Comparison of ENCODE assay signal across 15 cellular contexts in the genomic region with DNA sequence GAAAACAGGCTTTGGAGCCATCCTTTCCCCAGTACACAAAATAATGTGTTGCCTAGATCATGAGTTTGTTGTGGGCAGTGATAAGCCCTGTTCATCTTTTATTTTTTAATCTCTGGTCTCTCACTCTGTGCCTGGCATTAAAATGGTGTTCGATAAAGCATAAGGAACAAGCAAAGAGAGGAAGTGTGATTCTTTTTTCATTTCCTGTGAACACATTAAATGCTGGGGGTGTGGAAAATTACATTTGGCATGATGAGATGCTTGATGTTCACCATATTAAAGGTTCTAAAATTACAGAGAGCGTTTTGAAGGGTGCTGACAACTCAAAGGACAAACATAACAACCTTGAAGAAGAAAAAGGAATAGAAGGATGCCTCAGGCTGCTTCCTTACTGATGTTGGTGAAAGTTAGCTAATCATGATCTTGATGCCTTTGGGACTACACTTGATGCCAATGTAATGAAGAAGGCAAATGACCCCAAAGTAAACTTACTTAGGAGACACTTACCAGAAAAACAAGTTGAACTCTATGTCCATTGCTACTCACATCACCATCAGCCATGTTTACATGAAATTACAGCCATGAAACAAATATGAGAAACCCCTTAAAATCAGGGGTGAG. TPM values are rescaled to one million over a fixed set of nuclear protein-coding genes. Genes with fewer than 3 reads are reported as not detected.
A peak's percentile ranks its signal among the peaks of the same experiment; 100 is the strongest.
DNase-seq lines count a peak whose midpoint lies in the region; ATAC-seq, FAIRE-seq and TF ChIP-seq lines count a peak whose summit lies in the region.
"Had no signal": no experiment of that assay in that cellular context is flagged by ENCODE, and none has a peak within 500 bp of the region (broad histone marks: within the 10 kb centered on the region; RNA-seq: fewer than 3 reads in every experiment).

No MANE protein-coding gene starts in this region.

- H3K27ac ChIP-seq in osteoblast (ENCODE audit: low read depth, low read length) (no peak overlapping the region), right lobe of liver (no peak overlapping the region), adrenal gland (no peak overlapping the region)
- H3K27ac ChIP-seq: coronary artery, neutrophil, testis had no signal

- H3K9me3 Mint-ChIP-seq in activated T-helper 2 cell treated with anti-CD3 and anti-CD28 coated beads, Interferon-gamma antibody, Interleukin-2, Interleukin-4, amounts not matched to agents 10 μg/mL and 5 μg/mL and 100 μg/mL, durations not matched to agents 14 hours and 24 hours and 36 hours = no peaks in the 10 kb centered on the region
- H3K9me3 Mint-ChIP-seq: T-cell had no signal

- TF ChIP-seq CTCF in bronchial epithelial cell (IDR thresholded peaks at IDR 0.05; ENCODE audit: insufficient read depth, low read length, severe bottlenecking) = no peak
- TF ChIP-seq CTCF in osteoblast (IDR thresholded peaks at IDR 0.05; ENCODE audit: extremely low read depth, low read depth, low read length) = no peak
- no peak for TF ChIP-seq CTCF in right lobe of liver (IDR thresholded peaks at IDR 0.05)
- no peak for TF ChIP-seq CTCF in adrenal gland (IDR thresholded peaks at IDR 0.05)

- no peaks in the 10 kb centered on the region for H3K36me3 ChIP-seq in bronchial epithelial cell (ENCODE audit: control insufficient read depth, insufficient read depth, low read length)
- no peaks in the 10 kb centered on the region for H3K36me3 ChIP-seq in osteoblast (ENCODE audit: insufficient read depth, low read length)
- no peaks in the 10 kb centered on the region for H3K36me3 ChIP-seq in right lobe of liver
- no peaks in the 10 kb centered on the region for H3K36me3 ChIP-seq in adrenal gland (replicated peaks in 1 of 2)
- H3K36me3 ChIP-seq: neutrophil had no signal

- intact Hi-C loops in right lobe of liver (cut with DNase I) (loop anchor here (5.0 to 10.0 kb wide), 2 partner anchors 349 to 597 kb away; no protein-coding TSS in a partner anchor), adrenal gland (cut with DNase I) (loop anchor here (5.0 kb wide), 2 partner anchors 349 to 604 kb away; no protein-coding TSS in a partner anchor)
- intact Hi-C loops in activated T-helper 2 cell treated with anti-CD3 and anti-CD28 coated beads, Interferon-gamma antibody, Interleukin-2, Interleukin-4, amounts not matched to agents 10 μg/mL and 5 μg/mL and 100 μg/mL, durations not matched to agents 14 hours and 24 hours and 36 hours (cut with micrococcal nuclease) = loop anchor here (1.0 to 5.0 kb wide), 4 partner anchors 349 to 994 kb away; no protein-coding TSS in a partner anchor

- no peaks in the 10 kb centered on the region for H3K36me3 Mint-ChIP-seq in activated T-helper 2 cell treated with anti-CD3 and anti-CD28 coated beads, Interferon-gamma antibody, Interleukin-2, Interleukin-4, amounts not matched to agents 10 μg/mL and 5 μg/mL and 100 μg/mL, durations not matched to agents 14 hours and 24 hours and 36 hours (ENCODE audit: low read depth)
- H3K36me3 Mint-ChIP-seq: T-cell had no signal

- ATAC-seq in right lobe of liver (no peak), GM18909 (IDR thresholded peaks at IDR 0.05; ENCODE audit: poor library complexity, unreplicated experiment) (no peak)

- H3K4me1 ChIP-seq in osteoblast (ENCODE audit: insufficient read depth, low read length) = peaks cover 5% of the 10 kb centered on the region
- no peaks in the 10 kb centered on the region for H3K4me1 ChIP-seq in right lobe of liver
- H3K4me1 ChIP-seq in adrenal gland (replicated peaks in 1 of 2) = peaks cover 0 to 6% of the 10 kb centered on the region in 2 donors

- H3K27me3 ChIP-seq in bronchial epithelial cell (ENCODE audit: control insufficient read depth, insufficient read depth, low read length) (no peaks in the 10 kb centered on the region), osteoblast (ENCODE audit: insufficient read depth, low read length) (no peaks in the 10 kb centered on the region), right lobe of liver (no peaks in the 10 kb centered on the region), adrenal gland (no peaks in the 10 kb centered on the region)
- H3K27me3 ChIP-seq: neutrophil, testis had no signal

- H3K9me3 ChIP-seq in osteoblast (ENCODE audit: low read depth, low read length) (no peaks in the 10 kb centered on the region), right lobe of liver (no peaks in the 10 kb centered on the region), adrenal gland (replicated peaks in 1 of 3) (no peaks in the 10 kb centered on the region)
- H3K9me3 ChIP-seq: neutrophil, testis had no signal

- H3K79me2 ChIP-seq in osteoblast (ENCODE audit: insufficient read depth, low read length) = no peaks in the 10 kb centered on the region

- FAIRE-seq in GM12891 (lab: Jason Lieb, UNC) = peak; percentile 26
- FAIRE-seq in bronchial epithelial cell (lab: Jason Lieb, UNC) = peak; percentile 50

- H2AFZ ChIP-seq in osteoblast (ENCODE audit: low read length) = peak overlapping the region; percentile 33

- H3K4me2 ChIP-seq in osteoblast (ENCODE audit: insufficient read depth, low read length) = no peak overlapping the region

- H3K27ac Mint-ChIP-seq in activated T-helper 2 cell treated with anti-CD3 and anti-CD28 coated beads, Interferon-gamma antibody, Interleukin-2, Interleukin-4, amounts not matched to agents 10 μg/mL and 5 μg/mL and 100 μg/mL, durations not matched to agents 14 hours and 24 hours and 36 hours = no peak overlapping the region
- H3K27ac Mint-ChIP-seq: T-cell had no signal

- peaks cover 11% of the 10 kb centered on the region for H3K4me1 Mint-ChIP-seq in activated T-helper 2 cell treated with anti-CD3 and anti-CD28 coated beads, Interferon-gamma antibody, Interleukin-2, Interleukin-4, amounts not matched to agents 10 μg/mL and 5 μg/mL and 100 μg/mL, durations not matched to agents 14 hours and 24 hours and 36 hours (ENCODE audit: low read depth)

- no peaks in the 10 kb centered on the region for H4K20me1 ChIP-seq in osteoblast (ENCODE audit: insufficient read depth, low read length)

- DNase-seq in GM12891 (ENCODE audit: insufficient read length, low spot score) (no peak), NAMALWA (ENCODE audit: low spot score) (peak; percentile 3), bronchial epithelial cell (ENCODE audit: low read depth) (no peak), osteoblast (ENCODE audit: insufficient read length, low spot score, missing footprints) (no peak), right lobe of liver (no peak), adrenal gland (no peak)
- DNase-seq in activated T-helper 2 cell treated with anti-CD3 and anti-CD28 coated beads, Interferon-gamma antibody, Interleukin-2, Interleukin-4, amounts not matched to agents 10 μg/mL and 5 μg/mL and 100 μg/mL, durations not matched to agents 14 hours and 24 hours and 36 hours (ENCODE audit: low spot score) = no peak
- DNase-seq: activated gamma-delta T cell, NCI-H2081 treated with DMSO at 0.1 percent for 48 hours had no signal

- WGBS in right lobe of liver (ENCODE audit: insufficient coverage, low coverage, low lambda C conversion rate, missing lambda C conversion rate) = 54% methylated on average over 2 of the region's 2 CpGs
- 45 to 56% (median 47%) methylated on average over 2 of the region's 2 CpGs for WGBS in adrenal gland, 4 donors

- H3K27me3 Mint-ChIP-seq in activated T-helper 2 cell treated with anti-CD3 and anti-CD28 coated beads, Interferon-gamma antibody, Interleukin-2, Interleukin-4, amounts not matched to agents 10 μg/mL and 5 μg/mL and 100 μg/mL, durations not matched to agents 14 hours and 24 hours and 36 hours (ENCODE audit: low read depth) = peaks cover 19% of the 10 kb centered on the region

- no peak overlapping the region for H3K4me3 ChIP-seq in bronchial epithelial cell (ENCODE audit: low read depth, low read length)
- H3K4me3 ChIP-seq in osteoblast (ENCODE audit: insufficient read depth, low read length) = no peak overlapping the region
- no peak overlapping the region for H3K4me3 ChIP-seq in right lobe of liver
- no peak overlapping the region for H3K4me3 ChIP-seq in adrenal gland
- H3K4me3 ChIP-seq: testis had no signal

- no peak overlapping the region for H3K4me3 Mint-ChIP-seq in activated T-helper 2 cell treated with anti-CD3 and anti-CD28 coated beads, Interferon-gamma antibody, Interleukin-2, Interleukin-4, amounts not matched to agents 10 μg/mL and 5 μg/mL and 100 μg/mL, durations not matched to agents 14 hours and 24 hours and 36 hours (ENCODE audit: low read depth)
- H3K4me3 Mint-ChIP-seq: T-cell had no signal

- no peak for TF ChIP-seq POLR2A in GM12891 (IDR thresholded peaks at IDR 0.05; ENCODE audit: low read depth, low read length)
- no peak for TF ChIP-seq POLR2A in right lobe of liver (IDR thresholded peaks at IDR 0.05)
- no peak for TF ChIP-seq POLR2A in adrenal gland (IDR thresholded peaks at IDR 0.05)

TF ChIP-seq in GM12891, 5 proteins besides CTCF, POLR2A, EP300 and RAD21:
- peak; percentile 46 for TF ChIP-seq SPI1 (IDR thresholded peaks at IDR 0.05; ENCODE audit: low read depth, low read length)
- TF ChIP-seq TAF1 (IDR thresholded peaks at IDR 0.05; ENCODE audit: low read depth, low read length) = no peak
- TF ChIP-seq PAX5 (IDR thresholded peaks at IDR 0.05; ENCODE audit: insufficient read depth, low read length, severe bottlenecking) = no peak
TF ChIP-seq in GM12891: peak in this region for 1.

RNA-seq across cellular contexts. Expression of a gene that starts 33.0 kb away (rescaled TPM):
- not detected for polyA plus RNA-seq in GM12891 (2012; ENCODE audit: low read depth, missing spikeins)
- total RNA-seq in bronchial epithelial cell = not detected in 2 replicates
- under 0.01 TPM in 2 replicates for total RNA-seq in osteoblast
- not detected for total RNA-seq in right lobe of liver
- total RNA-seq in activated T-helper 2 cell treated with anti-CD3 and anti-CD28 coated beads, Interferon-gamma antibody, Interleukin-2, Interleukin-4, amounts not matched to agents 10 μg/mL and 5 μg/mL and 100 μg/mL, durations not matched to agents 14 hours and 24 hours and 36 hours = not detected in 2 replicates
- 1 to 10 TPM in 2 of 8 donors, under 1 TPM in 4, not detected in 2; 0.16 to 2.7 (median 0.51) TPM for total RNA-seq in adrenal gland
- under 1 TPM; 0.40 to 0.93 (median 0.51) TPM for polyA plus RNA-seq in adrenal gland
- total RNA-seq: esophagus mucosa, T-cell had no signal
